9 cellular contexts compared by ENCODE assay signal in the genomic region with DNA sequence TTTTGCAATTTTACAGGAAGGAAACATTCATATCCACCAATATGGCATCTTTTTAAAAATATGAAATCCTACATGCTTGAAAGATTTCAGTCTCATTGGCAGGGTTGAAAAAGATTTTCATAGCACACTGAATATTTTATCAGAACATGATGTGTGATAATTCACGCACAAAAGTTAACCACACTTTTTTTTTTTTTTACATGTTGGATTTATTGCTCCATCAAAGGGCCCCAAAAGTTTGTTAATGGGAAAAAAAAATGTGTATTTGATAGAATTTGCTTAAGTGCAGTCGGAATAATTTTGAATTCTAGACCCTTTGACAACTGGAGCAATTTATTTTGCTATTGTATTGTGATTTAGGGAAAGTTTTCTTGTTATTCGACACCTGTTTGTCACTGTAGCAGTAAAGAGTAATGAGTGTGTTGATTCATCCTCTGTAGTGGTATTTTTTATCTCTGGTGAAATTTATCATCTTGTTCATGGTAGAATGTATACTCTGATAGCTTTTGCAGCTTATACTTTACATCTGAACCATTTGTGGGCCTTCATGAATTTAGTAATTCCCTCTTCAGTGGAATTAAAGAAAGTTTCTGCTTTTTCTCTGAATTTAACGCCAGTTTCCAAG. TPM values are rescaled to one million over a fixed set of nuclear protein-coding genes. Genes with fewer than 3 reads are reported as not detected.
DNase-seq lines count a peak whose midpoint lies in the region; ATAC-seq and TF ChIP-seq lines count a peak whose summit lies in the region.
"Had no signal": no experiment of that assay in that cellular context is flagged by ENCODE, and none has a peak within 500 bp of the region (broad histone marks: within the 10 kb centered on the region; RNA-seq: fewer than 3 reads in every experiment).

No MANE protein-coding gene starts in this region.

- no peak for ATAC-seq in naive B cell (ENCODE audit: low read depth in 2 of 2)
- no peak for ATAC-seq in GM21825 (IDR thresholded peaks at IDR 0.05; ENCODE audit: unreplicated experiment)

- no peak overlapping the region for H3K27ac ChIP-seq in HUES48 (ENCODE audit: low read depth, low read length)

- TF ChIP-seq CTCF in AG04449 (IDR thresholded peaks at IDR 0.05; ENCODE audit: insufficient read depth, low read length, missing control alignments) = no peak
- no peak for TF ChIP-seq CTCF in cardiac fibroblast (IDR thresholded peaks at IDR 0.05; ENCODE audit: low read depth, low read length)

- peaks cover 0 to 5% (median 0%) of the 10 kb centered on the region in 3 donors for H3K4me1 Mint-ChIP-seq in naive B cell

- peak overlapping the region in 7 of 8 donors; percentile 24 to 73 (median 53) for H3K4me3 Mint-ChIP-seq in naive B cell

- H3K9me3 Mint-ChIP-seq in naive B cell = peaks cover 0 to 10% (median 3%) of the 10 kb centered on the region in 7 donors

- DNase-seq in AG04449 (ENCODE audit: low read depth, low spot score) = no peak
- DNase-seq in cardiac fibroblast (ENCODE audit: low read depth in 2 of 2) = no peak
- DNase-seq in naive B cell = no peak
- DNase-seq in iPS-NIHi7 (ENCODE audit: extremely low spot score) = no peak
- DNase-seq in AG08395 (ENCODE audit: low spot score) = no peak
- no peak for DNase-seq in NCI-H748 treated with DMSO at 0.1 percent for 48 hours (lab: John Stamatoyannopoulos, UW)
- DNase-seq: RPMI8226 had no signal

- POLR2A ChIA-PET in AG04449 (lab: Yijun Ruan, JAX) = no interaction called here

- no peaks in the 10 kb centered on the region for H3K36me3 ChIP-seq in HUES48 (ENCODE audit: control insufficient read depth, insufficient read depth, low read length)

- CTCF ChIA-PET in AG04449 (lab: Yijun Ruan, JAX) = interaction anchor here (1.0 to 5.0 kb wide), 7 partner anchors 9 to 91 kb away, joined by 3 to 36 read pairs (median 6); no protein-coding TSS in a partner anchor

- H3K27me3 Mint-ChIP-seq in naive B cell = peaks cover 41 to 66% (median 62%) of the 10 kb centered on the region in 3 donors

- H3K4me3 ChIP-seq in AG04449 (ENCODE audit: low read depth, low read length) (peak overlapping the region; percentile 64), HUES48 (ENCODE audit: low read depth, low read length) (peak overlapping the region; percentile 91), cardiac fibroblast (replicated peaks in 1 of 2; ENCODE audit: low read depth in 2 of 2, low read length in 2 of 2) (peak overlapping the region; percentile 48 to 50)

- H3K36me3 Mint-ChIP-seq in naive B cell = no peaks in the 10 kb centered on the region

- peak overlapping the region in 1 of 6 donors; percentile 23 for H3K27ac Mint-ChIP-seq in naive B cell

- peak overlapping the region; percentile 61; the same call in 1 of the 2 replicates for H3K9ac ChIP-seq in HUES48 (ENCODE audit: low read depth, low read length)

- H3K4me1 ChIP-seq in HUES48 (ENCODE audit: control insufficient read depth, insufficient read depth, low read length) = peaks cover 19% of the 10 kb centered on the region

- no peaks in the 10 kb centered on the region for H3K9me3 ChIP-seq in HUES48 (ENCODE audit: control insufficient read depth, insufficient read depth, low read length)

- H3K27me3 ChIP-seq in HUES48 (ENCODE audit: control insufficient read depth, insufficient read depth, low read length) = peaks cover 11% of the 10 kb centered on the region

RNA-seq across cellular contexts. Expression of a gene that starts 1.1 kb away (rescaled TPM):
- not detected for polyA plus RNA-seq in naive B cell (ENCODE audit: low read depth in 6 of 6)
